Comparison of ENCODE assay signal across 10 cellular contexts in the genomic region with DNA sequence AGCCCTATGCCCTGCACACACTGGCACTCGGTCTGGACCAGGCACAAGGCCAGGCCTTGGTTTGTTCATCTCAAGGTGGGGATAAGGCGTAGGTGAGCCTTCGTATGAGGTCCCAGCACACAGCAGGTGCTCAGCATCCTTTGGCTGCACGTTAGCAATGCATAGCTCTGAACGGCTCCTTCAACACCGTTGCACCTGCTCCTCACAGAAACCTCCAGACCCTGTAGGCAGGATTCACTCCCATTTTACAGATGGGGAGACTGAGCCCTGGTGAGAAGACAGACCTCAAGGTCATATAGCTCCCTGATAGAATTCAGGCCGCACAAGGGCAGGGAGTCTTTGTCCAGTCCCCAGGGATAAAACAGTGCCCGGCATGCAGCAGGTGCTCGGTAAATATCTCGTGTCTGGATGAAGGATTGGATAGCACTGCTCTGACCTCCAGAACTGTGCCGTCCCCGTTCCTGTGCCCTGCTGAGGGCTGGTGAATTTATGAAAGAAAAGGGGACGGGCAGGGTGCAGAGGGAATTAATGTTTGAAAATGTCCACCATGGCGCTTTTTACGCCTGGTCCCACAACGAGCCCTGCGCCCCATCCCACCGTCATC. TPM values are rescaled to one million over a fixed set of nuclear protein-coding genes. Genes with fewer than 3 reads are reported as not detected.
DNase-seq lines count a peak whose midpoint lies in the region; ATAC-seq, FAIRE-seq and TF ChIP-seq lines count a peak whose summit lies in the region.
"Had no signal": no experiment of that assay in that cellular context is flagged by ENCODE, and none has a peak within 500 bp of the region (broad histone marks: within the 10 kb centered on the region; RNA-seq: fewer than 3 reads in every experiment).

No MANE protein-coding gene starts in this region.

- DNase-seq in CD4-positive, alpha-beta T cell: no peak
- DNase-seq in activated B cell treated with CpG ODN at 0.5 μM for 24 hours: no peak
- no peak for DNase-seq in left ventricle myocardium inferior
- DNase-seq in posterior vena cava (ENCODE audit: low spot score): peak; percentile 40
- DNase-seq in RCC 7860 (ENCODE audit: low spot score): no peak
- DNase-seq in Ammon's horn (ENCODE audit: low spot score): no peak
- no peak for DNase-seq in activated naive CD4-positive, alpha-beta T cell treated with anti-CD3 and anti-CD28 coated beads, Interleukin-2, amount 10 ng/mL, durations not matched to agents 7 days and 5 days
- no peak for DNase-seq in WERI-Rb-1
- DNase-seq: stimulated activated CD4-positive, alpha-beta T cell treated with anti-CD3 and anti-CD28 coated beads, Interleukin-4, amount 100 ng/mL, for 1 hour had no signal

- intact Hi-C loops in CD4-positive, alpha-beta T cell (cut with DNase I, micrococcal nuclease): no loop called here
- intact Hi-C loops in activated B cell treated with CpG ODN at 0.5 μM for 24 hours (cut with micrococcal nuclease): no loop called here
- intact Hi-C loops in left ventricle myocardium inferior (cut with micrococcal nuclease): no loop called here
- intact Hi-C loops in posterior vena cava (cut with DNase I): loop anchor here in 1 of 2 donors (10.0 kb wide), 1 partner anchor 1275 kb away; no protein-coding TSS in a partner anchor

- no peak overlapping the region for H3K27ac ChIP-seq in CD4-positive, alpha-beta T cell (ENCODE audit: low read depth, low read length)
- peak overlapping the region; percentile 66 for H3K27ac ChIP-seq in left ventricle myocardium inferior (replicated peaks)
- H3K27ac ChIP-seq in WERI-Rb-1: no peak overlapping the region
- H3K27ac ChIP-seq: SK-N-MC had no signal

- no peaks in the 10 kb centered on the region for H3K9me3 Mint-ChIP-seq in CD4-positive, alpha-beta T cell
- H3K9me3 Mint-ChIP-seq in activated B cell treated with CpG ODN at 0.5 μM for 24 hours: no peaks in the 10 kb centered on the region
- H3K9me3 Mint-ChIP-seq in activated naive CD4-positive, alpha-beta T cell treated with anti-CD3 and anti-CD28 coated beads, Interleukin-2, amount 10 ng/mL, durations not matched to agents 7 days and 5 days: no peaks in the 10 kb centered on the region

- CTCF ChIA-PET in CD4-positive, alpha-beta T cell (lab: Charles Lee): no interaction called here
- CTCF ChIA-PET in activated B cell treated with CpG ODN at 0.5 μM for 24 hours (lab: Charles Lee): no interaction called here
- CTCF ChIA-PET in activated naive CD4-positive, alpha-beta T cell treated with anti-CD3 and anti-CD28 coated beads, Interleukin-2, amount 10 ng/mL, durations not matched to agents 7 days and 5 days (lab: Charles Lee): no interaction called here

- no peak for TF ChIP-seq CTCF in CD4-positive, alpha-beta T cell (IDR thresholded peaks at IDR 0.05)
- no peak for TF ChIP-seq CTCF in activated B cell treated with CpG ODN at 0.5 μM for 24 hours (IDR thresholded peaks at IDR 0.05)
- TF ChIP-seq CTCF in left ventricle myocardium inferior (IDR thresholded peaks at IDR 0.05; ENCODE audit: borderline replicate concordance): no peak
- TF ChIP-seq CTCF in WERI-Rb-1 (IDR thresholded peaks at IDR 0.05; ENCODE audit: low read depth, low read length): no peak

- H3K4me1 Mint-ChIP-seq in CD4-positive, alpha-beta T cell (ENCODE audit: low read depth): no peaks in the 10 kb centered on the region
- H3K4me1 Mint-ChIP-seq in activated B cell treated with CpG ODN at 0.5 μM for 24 hours: peaks cover 8% of the 10 kb centered on the region
- peaks cover 7% of the 10 kb centered on the region for H3K4me1 Mint-ChIP-seq in activated naive CD4-positive, alpha-beta T cell treated with anti-CD3 and anti-CD28 coated beads, Interleukin-2, amount 10 ng/mL, durations not matched to agents 7 days and 5 days

- H3K27me3 Mint-ChIP-seq in CD4-positive, alpha-beta T cell: peaks cover 63% of the 10 kb centered on the region
- H3K27me3 Mint-ChIP-seq in activated B cell treated with CpG ODN at 0.5 μM for 24 hours: peaks cover 40% of the 10 kb centered on the region
- H3K27me3 Mint-ChIP-seq in activated naive CD4-positive, alpha-beta T cell treated with anti-CD3 and anti-CD28 coated beads, Interleukin-2, amount 10 ng/mL, durations not matched to agents 7 days and 5 days: peaks cover 72% of the 10 kb centered on the region

- peaks cover 58% of the 10 kb centered on the region for H3K27me3 ChIP-seq in CD4-positive, alpha-beta T cell (ENCODE audit: control insufficient read depth, insufficient read depth, low read length)
- H3K27me3 ChIP-seq in left ventricle myocardium inferior (ENCODE audit: low read depth) (peaks cover 83% of the 10 kb centered on the region), WERI-Rb-1 (ENCODE audit: insufficient read depth, low read depth, severe bottlenecking) (peaks cover 16% of the 10 kb centered on the region)

- H3K36me3 Mint-ChIP-seq in CD4-positive, alpha-beta T cell (ENCODE audit: low read depth): no peaks in the 10 kb centered on the region
- no peaks in the 10 kb centered on the region for H3K36me3 Mint-ChIP-seq in activated B cell treated with CpG ODN at 0.5 μM for 24 hours (ENCODE audit: low read depth)
- H3K36me3 Mint-ChIP-seq in activated naive CD4-positive, alpha-beta T cell treated with anti-CD3 and anti-CD28 coated beads, Interleukin-2, amount 10 ng/mL, durations not matched to agents 7 days and 5 days: no peaks in the 10 kb centered on the region

- H3K27ac Mint-ChIP-seq in CD4-positive, alpha-beta T cell: no peak overlapping the region
- no peak overlapping the region for H3K27ac Mint-ChIP-seq in activated B cell treated with CpG ODN at 0.5 μM for 24 hours
- no peak overlapping the region for H3K27ac Mint-ChIP-seq in activated naive CD4-positive, alpha-beta T cell treated with anti-CD3 and anti-CD28 coated beads, Interleukin-2, amount 10 ng/mL, durations not matched to agents 7 days and 5 days

- no peak for FAIRE-seq in RCC 7860 (lab: Jason Lieb, UNC)

- H3K4me1 ChIP-seq in left ventricle myocardium inferior: peaks cover 19% of the 10 kb centered on the region

- POLR2A ChIA-PET in CD4-positive, alpha-beta T cell (lab: Charles Lee): no interaction called here
- POLR2A ChIA-PET in activated B cell treated with CpG ODN at 0.5 μM for 24 hours (lab: Charles Lee): no interaction called here

- H3K36me3 ChIP-seq in left ventricle myocardium inferior (no peaks in the 10 kb centered on the region), WERI-Rb-1 (no peaks in the 10 kb centered on the region)

- peak overlapping the region; percentile 30 for H3K4me3 Mint-ChIP-seq in CD4-positive, alpha-beta T cell
- peak overlapping the region; percentile 7 for H3K4me3 Mint-ChIP-seq in activated B cell treated with CpG ODN at 0.5 μM for 24 hours
- H3K4me3 Mint-ChIP-seq in activated naive CD4-positive, alpha-beta T cell treated with anti-CD3 and anti-CD28 coated beads, Interleukin-2, amount 10 ng/mL, durations not matched to agents 7 days and 5 days: no peak overlapping the region

- ATAC-seq in CD4-positive, alpha-beta T cell (ENCODE audit: poor library complexity): no peak
- no peak for ATAC-seq in activated B cell treated with CpG ODN at 0.5 μM for 24 hours (ENCODE audit: low read depth)

- no peaks in the 10 kb centered on the region for H3K9me3 ChIP-seq in CD4-positive, alpha-beta T cell (ENCODE audit: control insufficient read depth, low read length)
- no peaks in the 10 kb centered on the region for H3K9me3 ChIP-seq in left ventricle myocardium inferior (replicated peaks)
- H3K9me3 ChIP-seq in WERI-Rb-1 (ENCODE audit: severe bottlenecking): no peaks in the 10 kb centered on the region

- peak overlapping the region; percentile 69 for H3K4me3 ChIP-seq in left ventricle myocardium inferior
- H3K4me3 ChIP-seq in WERI-Rb-1 (ENCODE audit: low read depth, low read length): no peak overlapping the region
- H3K4me3 ChIP-seq: SK-N-MC had no signal

RNA-seq across cellular contexts. Expression of a gene that starts 2.4 kb away (rescaled TPM):
- not detected for total RNA-seq in CD4-positive, alpha-beta T cell
- not detected in 2 replicates for total RNA-seq in activated B cell treated with CpG ODN at 0.5 μM for 24 hours
- total RNA-seq in left ventricle myocardium inferior: 9.7 TPM
- total RNA-seq in posterior vena cava: 10 to 100 TPM in 1 of 2 donors, 1 to 10 TPM in 1; 3.9 to 18.3 TPM
